ENCODE assay signal across 8 cellular contexts in genomic region chr11:1762537-1763302, GRCh38. TPM values are rescaled to one million over a fixed set of nuclear protein-coding genes. Genes with fewer than 3 reads are reported as not detected.
DNase-seq lines count a peak whose midpoint lies in the region; ATAC-seq and TF ChIP-seq lines count a peak whose summit lies in the region.

No MANE protein-coding gene starts in this region.

- H3K36me3 Mint-ChIP-seq in activated CD4-positive, alpha-beta memory T cell treated with anti-CD3 and anti-CD28 coated beads for 36 hours, result no peaks in the 10 kb centered on the region

- no peak overlapping the region for H3K27ac Mint-ChIP-seq in activated CD4-positive, alpha-beta memory T cell treated with anti-CD3 and anti-CD28 coated beads for 36 hours

- intact Hi-C loops in activated CD4-positive, alpha-beta memory T cell treated with anti-CD3 and anti-CD28 coated beads for 36 hours (cut with micrococcal nuclease), result loop anchor here (2.0 kb wide), 1 partner anchor 88 kb away; no protein-coding TSS in a partner anchor
- intact Hi-C loops in heart right ventricle (cut with DNase I), result loop anchor here in 3 of 10 donors (5.0 to 10.0 kb wide), 4 partner anchors 45 to 70 kb away; partner anchors contain the start of gene SYT8 (in 1 of the 3)
- intact Hi-C loops in sigmoid colon (cut with DNase I), result loop anchor here (5.0 kb wide), 1 partner anchor 100 kb away; no protein-coding TSS in a partner anchor

- H3K36me3 ChIP-seq in heart right ventricle (peaks cover 0 to 34% (median 14%) of the 10 kb centered on the region in 9 donors), sigmoid colon (peaks cover 5 to 38% (median 11%) of the 10 kb centered on the region in 4 donors)

- H3K27ac ChIP-seq in AG04450 (ENCODE audit: low read depth, low read length) (no peak overlapping the region), heart right ventricle (peak overlapping the region; percentile 93 to 99 (median 97)), sigmoid colon (peak overlapping the region; percentile 83 to 89 (median 86))

- H3K27me3 ChIP-seq in AG04450 (ENCODE audit: control insufficient read depth, insufficient read depth, low read length) (no peaks in the 10 kb centered on the region), heart right ventricle (no peaks in the 10 kb centered on the region), sigmoid colon (no peaks in the 10 kb centered on the region)

- TF ChIP-seq EP300 in sigmoid colon (IDR thresholded peaks at IDR 0.05), result no peak

- TF ChIP-seq CTCF in AG04450 (IDR thresholded peaks at IDR 0.05; ENCODE audit: low read depth, low read length), result no peak
- no peak for TF ChIP-seq CTCF in heart right ventricle (IDR thresholded peaks at IDR 0.05)
- no peak for TF ChIP-seq CTCF in sigmoid colon (IDR thresholded peaks at IDR 0.05)

- H3K9me3 ChIP-seq in AG04450 (ENCODE audit: control insufficient read depth, insufficient read depth, low read length), result no peaks in the 10 kb centered on the region; the same call in 1 of the 2 replicates
- no peaks in the 10 kb centered on the region for H3K9me3 ChIP-seq in heart right ventricle
- no peaks in the 10 kb centered on the region for H3K9me3 ChIP-seq in sigmoid colon

- H3K4me1 ChIP-seq in heart right ventricle (peaks cover 31 to 64% (median 62%) of the 10 kb centered on the region in 9 donors), sigmoid colon (peaks cover 0 to 52% (median 41%) of the 10 kb centered on the region in 4 donors)

- no peaks in the 10 kb centered on the region for H3K27me3 Mint-ChIP-seq in activated CD4-positive, alpha-beta memory T cell treated with anti-CD3 and anti-CD28 coated beads for 36 hours

- CTCF ChIA-PET in AG04450 (lab: Charles Lee), result interaction anchor here (1.1 kb wide), 1 partner anchor 69 kb away, joined by 6 read pairs; no protein-coding TSS in a partner anchor
- CTCF ChIA-PET in activated CD4-positive, alpha-beta memory T cell treated with anti-CD3 and anti-CD28 coated beads for 36 hours (lab: Charles Lee), result interaction anchor here (1.1 to 2.1 kb wide), 2 partner anchors 69 to 70 kb away, joined by 4 to 12 read pairs; no protein-coding TSS in a partner anchor

- H3K9me3 Mint-ChIP-seq in activated CD4-positive, alpha-beta memory T cell treated with anti-CD3 and anti-CD28 coated beads for 36 hours, result no peaks in the 10 kb centered on the region

- peak overlapping the region; percentile 51 for H3K4me3 Mint-ChIP-seq in activated CD4-positive, alpha-beta memory T cell treated with anti-CD3 and anti-CD28 coated beads for 36 hours

- POLR2A ChIA-PET in AG04450 (lab: Yijun Ruan, JAX), result interaction anchor here (0.6 kb wide), 1 partner anchor 45 kb away, joined by 6 read pairs; no protein-coding TSS in a partner anchor
- POLR2A ChIA-PET in activated CD4-positive, alpha-beta memory T cell treated with anti-CD3 and anti-CD28 coated beads for 36 hours (lab: Charles Lee), result no interaction called here

- TF ChIP-seq POLR2A in sigmoid colon (IDR thresholded peaks at IDR 0.05), result peak in 1 of 2 donors; percentile 67

- peaks cover 39% of the 10 kb centered on the region for H3K4me1 Mint-ChIP-seq in activated CD4-positive, alpha-beta memory T cell treated with anti-CD3 and anti-CD28 coated beads for 36 hours (ENCODE audit: low read depth)

- H3K4me3 ChIP-seq in AG04450 (ENCODE audit: low read depth, low read length), result peak overlapping the region; percentile 79
- H3K4me3 ChIP-seq in heart right ventricle, result peak overlapping the region; percentile 79 to 100 (median 100)
- H3K4me3 ChIP-seq in sigmoid colon, result peak overlapping the region; percentile 87 to 100 (median 94)

- no peak for DNase-seq in AG04450 (ENCODE audit: low read depth, low spot score)
- peak; percentile 54 for DNase-seq in HK-2 (ENCODE audit: unreplicated experiment)
- no peak for DNase-seq in activated CD4-positive, alpha-beta memory T cell treated with anti-CD3 and anti-CD28 coated beads for 36 hours
- no peak for DNase-seq in heart right ventricle
- no peak for DNase-seq in sigmoid colon
- no peak for DNase-seq in stimulated activated CD4-positive, alpha-beta T cell treated with anti-CD3 and anti-CD28 coated beads, Interleukin-4, amount 100 ng/mL, for 24 hours
- no peak for DNase-seq in KG1 (lab: John Stamatoyannopoulos, UW)

- 25 to 29% methylated on average over 16 of the region's 16 CpGs for WGBS in heart right ventricle, 2 donors
- WGBS in sigmoid colon, 2 donors, result 7 to 37% methylated on average over 16 of the region's 16 CpGs

- ATAC-seq in heart right ventricle (peak in 5 of 8 donors; percentile 3 to 30 (median 11)), GM19351 (IDR thresholded peaks at IDR 0.05; ENCODE audit: unreplicated experiment) (no peak)

RNA-seq across cellular contexts. Expression of gene CTSD, which starts 1.0 kb away (rescaled TPM):
- 77.8 and 136 TPM in 2 replicates for polyA plus RNA-seq in AG04450 (2011; rRNA removed)
- 107 and 168 TPM in 2 replicates for polyA minus RNA-seq in AG04450 (2011; rRNA and poly(A)+ RNA removed)
- total RNA-seq in activated CD4-positive, alpha-beta memory T cell treated with anti-CD3 and anti-CD28 coated beads for 36 hours, result 10 to 100 TPM; 52.0 to 58.7 TPM
- total RNA-seq in heart right ventricle, result 1,000 to 10,000 TPM in 2 of 10 donors, 100 to 1,000 TPM in 8; 501 to 1,070 (median 786) TPM
- 100 to 1,000 TPM; 431 to 976 TPM for polyA plus RNA-seq in heart right ventricle
- 100 to 1,000 TPM; 173 to 222 (median 209) TPM for total RNA-seq in sigmoid colon
- 1,000 to 10,000 TPM in 1 of 3 donors, 100 to 1,000 TPM in 2; 251 to 1,586 (median 853) TPM for polyA plus RNA-seq in sigmoid colon

RNA-seq across cellular contexts. Expression of gene IFITM10, which starts 12.3 kb away (rescaled TPM):
- polyA plus RNA-seq in AG04450 (2011; rRNA removed) (0.04 TPM in 1 of 2 replicates, not detected in the other), heart right ventricle (under 1 TPM; 0.07 to 0.80 TPM), sigmoid colon (under 1 TPM in 1 of 3 donors, not detected in 2; 0.60 TPM)
- not detected in 2 replicates for polyA minus RNA-seq in AG04450 (2011; rRNA and poly(A)+ RNA removed)
- total RNA-seq in activated CD4-positive, alpha-beta memory T cell treated with anti-CD3 and anti-CD28 coated beads for 36 hours, result under 1 TPM; 0.27 to 0.29 TPM
- total RNA-seq in heart right ventricle (1 to 10 TPM in 4 of 10 donors, under 1 TPM in 6; 0.18 to 2.4 (median 0.42) TPM), sigmoid colon (1 to 10 TPM in 1 of 4 donors, under 1 TPM in 3; 0.36 to 1.4 (median 0.61) TPM)
